Comparison of ENCODE assay signal across 2 cellular contexts in genomic region chr6:85715797-85716196, GRCh38.
TF ChIP-seq lines count a peak whose summit lies in the region.

No MANE protein-coding gene starts in this region.

TF ChIP-seq in SK-N-SH treated with all-trans-retinoic acid at 6 μM for 48 hours, 23 proteins besides CTCF, POLR2A, EP300 and RAD21 (continued from another document):
- TF ChIP-seq ZNF8 (CRISPR knock-in tag; IDR thresholded peaks at IDR 0.05) (peak; percentile 66), RARB (CRISPR knock-in tag; IDR thresholded peaks at IDR 0.05) (no peak), TCF4 (CRISPR knock-in tag; IDR thresholded peaks at IDR 0.05; ENCODE audit: borderline replicate concordance) (no peak)

TF ChIP-seq in SK-N-SH, 30 proteins besides CTCF, POLR2A, EP300 and RAD21 (continued from another document):
- TF ChIP-seq IRF3 (IDR thresholded peaks at IDR 0.05; ENCODE audit: low read depth, low read length) = no peak
- no peak for TF ChIP-seq RXRA (IDR thresholded peaks at IDR 0.05; ENCODE audit: borderline replicate concordance, low read depth)
- no peak for TF ChIP-seq GABPA (IDR thresholded peaks at IDR 0.05; ENCODE audit: low read depth)
- no peak for TF ChIP-seq PBX3 (IDR thresholded peaks at IDR 0.05)
- no peak for TF ChIP-seq SMC3 (IDR thresholded peaks at IDR 0.05; ENCODE audit: low read depth, low read length)
